In the genomic region with DNA sequence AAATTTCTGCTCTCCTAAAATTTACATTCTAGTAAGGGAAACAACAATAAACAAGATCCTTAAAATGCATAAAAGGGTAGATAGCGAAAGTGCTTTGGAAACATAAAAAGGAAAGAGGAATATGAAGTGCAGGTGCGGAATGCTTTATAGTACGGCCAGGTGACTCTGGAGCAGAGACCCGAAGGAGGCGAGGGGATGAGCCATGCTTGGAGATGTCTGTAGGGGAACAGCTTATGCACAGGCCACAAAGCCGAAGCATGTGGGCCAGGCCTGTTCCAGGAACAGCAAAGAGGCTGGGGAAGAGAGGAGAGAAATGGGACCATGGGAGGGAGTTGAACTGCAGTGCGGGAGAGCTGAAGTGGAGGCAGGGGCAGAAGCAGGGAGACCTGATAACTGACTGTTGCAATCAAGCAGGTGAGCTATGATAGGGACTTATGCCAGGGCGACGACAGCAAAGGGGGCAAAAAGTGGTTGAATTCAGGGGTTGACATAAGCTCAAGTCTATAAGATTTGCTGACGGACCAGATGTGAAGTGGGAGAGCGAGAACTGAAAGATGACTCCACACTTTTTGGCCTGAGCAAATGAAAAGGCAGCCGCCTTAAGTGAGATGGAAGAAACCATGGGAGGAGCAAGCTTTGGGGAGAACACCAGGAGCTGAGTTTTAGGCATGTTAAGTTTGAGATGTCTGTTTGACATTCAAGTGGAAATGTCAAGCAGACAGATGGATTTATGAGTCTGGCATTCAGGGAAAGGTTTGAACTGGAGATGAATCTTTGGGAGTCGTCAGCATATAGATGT, we compare ENCODE assay signal across 8 cellular contexts.
A peak's percentile ranks its signal among the peaks of the same experiment; 100 is the strongest.
DNase-seq lines count a peak whose midpoint lies in the region; ATAC-seq and TF ChIP-seq lines count a peak whose summit lies in the region.

No MANE protein-coding gene starts in this region.

- H3K27ac ChIP-seq in HEK293 (ENCODE audit: extremely low read depth, low read depth, low read length) (no peak overlapping the region), WERI-Rb-1 (peak overlapping the region; percentile 96)

- peak overlapping the region; percentile 100 for H3K9ac ChIP-seq in skeletal muscle satellite cell (ENCODE audit: low read depth, low read length)

- peak overlapping the region; percentile 77 for H3K4me2 ChIP-seq in skeletal muscle satellite cell (ENCODE audit: low read length)

- H3K36me3 ChIP-seq in HEK293 (ENCODE audit: control insufficient read depth in 2 of 2, insufficient read depth in 1 of 2, low read length in 2 of 2) = peaks cover 0 to 14% of the 10 kb centered on the region in 2 experiments; a peak in 1 of 3 replicates
- peaks cover 9% of the 10 kb centered on the region for H3K36me3 ChIP-seq in WERI-Rb-1
- peaks cover 5% of the 10 kb centered on the region for H3K36me3 ChIP-seq in skeletal muscle satellite cell (ENCODE audit: insufficient read depth, low read length)

- DNase-seq in WERI-Rb-1 (peak; percentile 16), fibroblast of villous mesenchyme (ENCODE audit: low read depth) (no peak), NCI-H2171 (lab: John Stamatoyannopoulos, UW) (no peak), NCI-H524 treated with DMSO at 0.1 percent for 48 hours (lab: John Stamatoyannopoulos, UW) (no peak), H4 (ENCODE audit: low spot score) (no peak)

- CTCF ChIA-PET in HEK293 (lab: Yijun Ruan, JAX) = interaction anchor here (2.7 kb wide), 1 partner anchor 57 kb away, joined by 10 read pairs; no protein-coding TSS in a partner anchor

- TF ChIP-seq CTCF in HEK293 (tag by site-specific recombination; IDR thresholded peaks at IDR 0.05) (no peak), WERI-Rb-1 (IDR thresholded peaks at IDR 0.05; ENCODE audit: low read depth, low read length) (no peak), fibroblast of villous mesenchyme (IDR thresholded peaks at IDR 0.05; ENCODE audit: insufficient read depth, low read depth, low read length) (no peak)

- H3K4me1 ChIP-seq in HEK293 (ENCODE audit: control insufficient read depth, insufficient read depth, low read length) (no peaks in the 10 kb centered on the region), skeletal muscle satellite cell (ENCODE audit: control insufficient read depth, insufficient read depth, low read length) (no peaks in the 10 kb centered on the region)

- POLR2A ChIA-PET in HEK293 (lab: Yijun Ruan, JAX) = interaction anchor here (0.9 kb wide), 1 partner anchor 59 kb away, joined by 3 read pairs; no protein-coding TSS in a partner anchor

- H3K27me3 ChIP-seq in WERI-Rb-1 (ENCODE audit: insufficient read depth, low read depth, severe bottlenecking) (no peaks in the 10 kb centered on the region), skeletal muscle satellite cell (ENCODE audit: control insufficient read depth, insufficient read depth, low read length) (no peaks in the 10 kb centered on the region)

- H3K9me3 ChIP-seq in HEK293 (ENCODE audit: control insufficient read depth, insufficient read depth, low read depth, low read length) (no peaks in the 10 kb centered on the region), WERI-Rb-1 (ENCODE audit: severe bottlenecking) (no peaks in the 10 kb centered on the region), skeletal muscle satellite cell (replicated peaks; ENCODE audit: low read length) (no peaks in the 10 kb centered on the region)

- H3K4me3 ChIP-seq in HEK293 (ENCODE audit: low read depth, low read length) (peak overlapping the region; percentile 97), WERI-Rb-1 (ENCODE audit: low read depth, low read length) (peak overlapping the region; percentile 83), fibroblast of villous mesenchyme (ENCODE audit: low read depth, low read length) (peak overlapping the region; percentile 81), skeletal muscle satellite cell (ENCODE audit: low read length) (peak overlapping the region; percentile 98)

- no peak for ATAC-seq in HG03175 (IDR thresholded peaks at IDR 0.05; ENCODE audit: unreplicated experiment)

TF ChIP-seq in HEK293, 187 proteins besides CTCF, POLR2A, EP300 and RAD21:
- TF ChIP-seq BCL11A (tag by site-specific recombination; IDR thresholded peaks at IDR 0.05; ENCODE audit: low read depth) (no peak), ZNF394 (tag by site-specific recombination; IDR thresholded peaks at IDR 0.05; ENCODE audit: borderline replicate concordance) (no peak), SP7 (tag by site-specific recombination; IDR thresholded peaks at IDR 0.05) (no peak), ZNF341 (tag by site-specific recombination; IDR thresholded peaks at IDR 0.05; ENCODE audit: low read depth) (peak; percentile 85), ZBTB21 (tag by site-specific recombination; IDR thresholded peaks at IDR 0.05) (no peak), ZNF146 (tag by site-specific recombination; IDR thresholded peaks at IDR 0.05) (no peak), ZNF223 (tag by site-specific recombination; IDR thresholded peaks at IDR 0.05) (no peak), GLIS1 (tag by site-specific recombination; IDR thresholded peaks at IDR 0.05) (no peak), RBAK (tag by site-specific recombination; IDR thresholded peaks at IDR 0.05) (no peak), PRDM10 (tag by site-specific recombination; IDR thresholded peaks at IDR 0.05) (peak; percentile 62), ZNF664 (tag by site-specific recombination; IDR thresholded peaks at IDR 0.05) (peak; percentile 76)
- TF ChIP-seq, protein P1, sequence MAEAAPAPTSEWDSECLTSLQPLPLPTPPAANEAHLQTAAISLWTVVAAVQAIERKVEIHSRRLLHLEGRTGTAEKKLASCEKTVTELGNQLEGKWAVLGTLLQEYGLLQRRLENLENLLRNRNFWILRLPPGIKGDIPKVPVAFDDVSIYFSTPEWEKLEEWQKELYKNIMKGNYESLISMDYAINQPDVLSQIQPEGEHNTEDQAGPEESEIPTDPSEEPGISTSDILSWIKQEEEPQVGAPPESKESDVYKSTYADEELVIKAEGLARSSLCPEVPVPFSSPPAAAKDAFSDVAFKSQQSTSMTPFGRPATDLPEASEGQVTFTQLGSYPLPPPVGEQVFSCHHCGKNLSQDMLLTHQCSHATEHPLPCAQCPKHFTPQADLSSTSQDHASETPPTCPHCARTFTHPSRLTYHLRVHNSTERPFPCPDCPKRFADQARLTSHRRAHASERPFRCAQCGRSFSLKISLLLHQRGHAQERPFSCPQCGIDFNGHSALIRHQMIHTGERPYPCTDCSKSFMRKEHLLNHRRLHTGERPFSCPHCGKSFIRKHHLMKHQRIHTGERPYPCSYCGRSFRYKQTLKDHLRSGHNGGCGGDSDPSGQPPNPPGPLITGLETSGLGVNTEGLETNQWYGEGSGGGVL (tag by site-specific recombination; IDR thresholded peaks at IDR 0.05) = no peak
- TF ChIP-seq, protein P2, sequence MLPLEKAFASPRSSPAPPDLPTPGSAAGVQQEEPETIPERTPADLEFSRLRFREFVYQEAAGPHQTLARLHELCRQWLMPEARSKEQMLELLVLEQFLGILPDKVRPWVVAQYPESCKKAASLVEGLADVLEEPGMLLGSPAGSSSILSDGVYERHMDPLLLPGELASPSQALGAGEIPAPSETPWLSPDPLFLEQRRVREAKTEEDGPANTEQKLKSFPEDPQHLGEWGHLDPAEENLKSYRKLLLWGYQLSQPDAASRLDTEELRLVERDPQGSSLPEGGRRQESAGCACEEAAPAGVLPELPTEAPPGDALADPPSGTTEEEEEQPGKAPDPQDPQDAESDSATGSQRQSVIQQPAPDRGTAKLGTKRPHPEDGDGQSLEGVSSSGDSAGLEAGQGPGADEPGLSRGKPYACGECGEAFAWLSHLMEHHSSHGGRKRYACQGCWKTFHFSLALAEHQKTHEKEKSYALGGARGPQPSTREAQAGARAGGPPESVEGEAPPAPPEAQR (tag by site-specific recombination; IDR thresholded peaks at IDR 0.05) = no peak
- TF ChIP-seq, protein P3, sequence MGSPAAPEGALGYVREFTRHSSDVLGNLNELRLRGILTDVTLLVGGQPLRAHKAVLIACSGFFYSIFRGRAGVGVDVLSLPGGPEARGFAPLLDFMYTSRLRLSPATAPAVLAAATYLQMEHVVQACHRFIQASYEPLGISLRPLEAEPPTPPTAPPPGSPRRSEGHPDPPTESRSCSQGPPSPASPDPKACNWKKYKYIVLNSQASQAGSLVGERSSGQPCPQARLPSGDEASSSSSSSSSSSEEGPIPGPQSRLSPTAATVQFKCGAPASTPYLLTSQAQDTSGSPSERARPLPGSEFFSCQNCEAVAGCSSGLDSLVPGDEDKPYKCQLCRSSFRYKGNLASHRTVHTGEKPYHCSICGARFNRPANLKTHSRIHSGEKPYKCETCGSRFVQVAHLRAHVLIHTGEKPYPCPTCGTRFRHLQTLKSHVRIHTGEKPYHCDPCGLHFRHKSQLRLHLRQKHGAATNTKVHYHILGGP (tag by site-specific recombination; IDR thresholded peaks at IDR 0.05) = no peak
